ENCODE assay signal across 12 cellular contexts in the genomic region with DNA sequence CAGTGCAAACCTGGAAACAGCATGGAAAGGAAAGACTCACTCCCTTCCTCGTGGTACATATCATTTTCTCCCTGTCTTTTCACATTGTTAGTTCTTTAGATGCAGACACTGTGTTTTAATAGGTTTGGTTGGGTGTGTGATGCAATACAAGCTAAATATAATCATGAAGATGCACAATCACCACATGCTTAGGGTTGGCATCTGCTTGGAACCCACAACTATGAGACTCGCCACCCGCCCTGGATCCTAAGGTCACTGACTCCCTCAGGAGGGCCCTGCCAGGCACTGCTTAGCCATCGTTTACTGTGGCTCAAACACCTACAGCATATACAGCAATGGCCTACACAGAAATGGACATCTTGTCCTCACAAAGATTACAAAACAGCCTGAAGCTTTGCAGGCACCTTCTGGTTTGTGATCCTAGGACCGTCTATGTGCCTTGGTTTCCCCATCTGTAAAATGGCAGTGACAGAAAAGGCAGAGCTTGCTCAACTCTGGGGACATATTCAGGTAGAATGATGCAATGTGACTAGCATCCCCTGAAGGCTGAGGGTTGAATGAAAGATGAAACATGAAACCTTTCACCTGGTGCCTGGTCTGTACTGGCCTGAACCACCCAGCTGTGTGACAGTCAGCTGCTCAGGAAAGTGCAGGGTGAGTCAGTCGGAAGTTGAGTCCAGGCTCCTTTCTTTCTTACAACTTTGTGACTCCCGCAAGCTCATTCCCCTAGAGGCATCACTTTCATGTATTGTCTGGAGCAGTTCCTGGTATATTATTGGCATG.
DNase-seq lines count a peak whose midpoint lies in the region; ATAC-seq and TF ChIP-seq lines count a peak whose summit lies in the region.
"Had no signal": no experiment of that assay in that cellular context is flagged by ENCODE, and none has a peak within 500 bp of the region (broad histone marks: within the 10 kb centered on the region; RNA-seq: fewer than 3 reads in every experiment).

No MANE protein-coding gene starts in this region.

- H3K27me3 ChIP-seq in RWPE2 (ENCODE audit: insufficient read depth, poor library complexity, severe bottlenecking) = no peaks in the 10 kb centered on the region
- H3K27me3 ChIP-seq: left lung had no signal

- H3K36me3 Mint-ChIP-seq in stimulated activated effector memory CD8-positive, alpha-beta T cell treated with anti-CD3 and anti-CD28 coated beads, Interleukin-12 subunit alpha, Interleukin-12 subunit beta, amount 100 ng/mL, for 72 hours = no peaks in the 10 kb centered on the region
- H3K36me3 Mint-ChIP-seq: activated naive CD8-positive, alpha-beta T cell treated with anti-CD3 and anti-CD28 coated beads, Interleukin-2, amount 10 ng/mL, durations not matched to agents 7 days and 5 days had no signal

- H3K4me1 ChIP-seq in RWPE2 (ENCODE audit: insufficient read depth, poor library complexity, severe bottlenecking) = peaks cover 31% of the 10 kb centered on the region
- H3K4me1 ChIP-seq: left lung had no signal

- no peak overlapping the region for H3K4me3 Mint-ChIP-seq in stimulated activated effector memory CD8-positive, alpha-beta T cell treated with anti-CD3 and anti-CD28 coated beads, Interleukin-12 subunit alpha, Interleukin-12 subunit beta, amount 100 ng/mL, for 72 hours
- H3K4me3 Mint-ChIP-seq: activated naive CD8-positive, alpha-beta T cell treated with anti-CD3 and anti-CD28 coated beads, Interleukin-2, amount 10 ng/mL, durations not matched to agents 7 days and 5 days; IgD-negative memory B cell had no signal

- DNase-seq in LHCN-M2 (ENCODE audit: low read depth) (peak; percentile 92), RWPE2 (ENCODE audit: low spot score) (peak; percentile 73), iris pigment epithelial cell (ENCODE audit: low read depth) (peak; percentile 71), NCI-H1694 (lab: John Stamatoyannopoulos, UW) (no peak), OCI-M1 (lab: John Stamatoyannopoulos, UW) (no peak)
- DNase-seq in stimulated activated effector memory CD8-positive, alpha-beta T cell treated with anti-CD3 and anti-CD28 coated beads, Interleukin-12 subunit alpha, Interleukin-12 subunit beta, amount 100 ng/mL, for 72 hours (ENCODE audit: low spot score in 2 of 2) = no peak
- DNase-seq: activated CD4-positive, alpha-beta T cell treated with anti-CD3 and anti-CD28 coated beads, Interleukin-2, amount 50 U/mL, for 1 hour; activated naive CD8-positive, alpha-beta T cell treated with anti-CD3 and anti-CD28 coated beads, Interleukin-2, amount 10 ng/mL, durations not matched to agents 7 days and 5 days; left lung had no signal

- peak overlapping the region; percentile 49 for H3K27ac ChIP-seq in RWPE2 (ENCODE audit: poor library complexity, severe bottlenecking)
- H3K27ac ChIP-seq: left lung had no signal

- ATAC-seq in GM18868 (IDR thresholded peaks at IDR 0.05; ENCODE audit: unreplicated experiment) (peak; percentile 31), RWPE2 (ENCODE audit: low read depth) (peak; percentile 90), HG02884 (IDR thresholded peaks at IDR 0.05; ENCODE audit: unreplicated experiment) (no peak)
- no peak for ATAC-seq in stimulated activated effector memory CD8-positive, alpha-beta T cell treated with anti-CD3 and anti-CD28 coated beads, Interleukin-12 subunit alpha, Interleukin-12 subunit beta, amount 100 ng/mL, for 72 hours
- ATAC-seq: left lung had no signal

- H3K4me3 ChIP-seq in RWPE2 (ENCODE audit: severe bottlenecking) = no peak overlapping the region
- H3K4me3 ChIP-seq: left lung had no signal

- no peaks in the 10 kb centered on the region for H3K36me3 ChIP-seq in RWPE2 (ENCODE audit: low read depth)
- H3K36me3 ChIP-seq: left lung had no signal

- H3K9me3 Mint-ChIP-seq in stimulated activated effector memory CD8-positive, alpha-beta T cell treated with anti-CD3 and anti-CD28 coated beads, Interleukin-12 subunit alpha, Interleukin-12 subunit beta, amount 100 ng/mL, for 72 hours = no peaks in the 10 kb centered on the region
- H3K9me3 Mint-ChIP-seq: activated naive CD8-positive, alpha-beta T cell treated with anti-CD3 and anti-CD28 coated beads, Interleukin-2, amount 10 ng/mL, durations not matched to agents 7 days and 5 days; IgD-negative memory B cell had no signal

- H3K9me3 ChIP-seq in RWPE2 (ENCODE audit: severe bottlenecking) = no peaks in the 10 kb centered on the region
- H3K9me3 ChIP-seq: left lung had no signal

- H3K4me1 Mint-ChIP-seq in stimulated activated effector memory CD8-positive, alpha-beta T cell treated with anti-CD3 and anti-CD28 coated beads, Interleukin-12 subunit alpha, Interleukin-12 subunit beta, amount 100 ng/mL, for 72 hours = peaks cover 6% of the 10 kb centered on the region
- H3K4me1 Mint-ChIP-seq: activated naive CD8-positive, alpha-beta T cell treated with anti-CD3 and anti-CD28 coated beads, Interleukin-2, amount 10 ng/mL, durations not matched to agents 7 days and 5 days; IgD-negative memory B cell had no signal

- no peak overlapping the region for H3K27ac Mint-ChIP-seq in stimulated activated effector memory CD8-positive, alpha-beta T cell treated with anti-CD3 and anti-CD28 coated beads, Interleukin-12 subunit alpha, Interleukin-12 subunit beta, amount 100 ng/mL, for 72 hours
- H3K27ac Mint-ChIP-seq: activated naive CD8-positive, alpha-beta T cell treated with anti-CD3 and anti-CD28 coated beads, Interleukin-2, amount 10 ng/mL, durations not matched to agents 7 days and 5 days; IgD-negative memory B cell had no signal

- peak; percentile 16 for TF ChIP-seq CTCF in RWPE2 (IDR thresholded peaks at IDR 0.05; ENCODE audit: poor library complexity, severe bottlenecking)

Comparison
In these comparisons a context has a peak if more than half of its experiments do, and no peak if none do; other contexts are left out.
1. ATAC-seq: peak in GM18868 (single experiment) and RWPE2 (single experiment); none in stimulated activated effector memory CD8-positive, alpha-beta T cell treated with anti-CD3 and anti-CD28 coated beads, Interleukin-12 subunit alpha, Interleukin-12 subunit beta, amount 100 ng/mL, for 72 hours (single experiment) and HG02884 (single experiment).
2. DNase-seq: peak in LHCN-M2 (single experiment), RWPE2 (single experiment) and iris pigment epithelial cell (single experiment); none in stimulated activated effector memory CD8-positive, alpha-beta T cell treated with anti-CD3 and anti-CD28 coated beads, Interleukin-12 subunit alpha, Interleukin-12 subunit beta, amount 100 ng/mL, for 72 hours (0 of 2), NCI-H1694 (single experiment) and OCI-M1 (single experiment).